In genomic region chr12:109154485-109155438, GRCh38 we compare ENCODE assay signal across 8 cellular contexts. TPM values are rescaled to one million over a fixed set of nuclear protein-coding genes. Genes with fewer than 3 reads are reported as not detected.
DNase-seq lines count a peak whose midpoint lies in the region; ATAC-seq and TF ChIP-seq lines count a peak whose summit lies in the region.

No MANE protein-coding gene starts in this region.

- H3K27me3 ChIP-seq in BJ (ENCODE audit: control insufficient read depth, insufficient read depth, low read length) (no peaks in the 10 kb centered on the region), esophagus squamous epithelium (no peaks in the 10 kb centered on the region), muscle layer of colon (ENCODE audit: control insufficient read depth in 1 of 2, insufficient read depth in 2 of 2, low read length in 2 of 2) (no peaks in the 10 kb centered on the region)

- peak overlapping the region; percentile 94 for H3K4me3 Mint-ChIP-seq in activated T-cell treated with anti-CD3 and anti-CD28 coated beads, Interleukin-2, amount 50 U/mL, for 4 hours

- peak; percentile 90 for ATAC-seq in GM19397 (IDR thresholded peaks at IDR 0.05; ENCODE audit: unreplicated experiment)
- peak; percentile 96 to 97 for ATAC-seq in activated T-cell treated with anti-CD3 and anti-CD28 coated beads, Interleukin-2, amount 50 U/mL, for 4 hours

- no peaks in the 10 kb centered on the region for H3K36me3 Mint-ChIP-seq in activated T-cell treated with anti-CD3 and anti-CD28 coated beads, Interleukin-2, amount 50 U/mL, for 4 hours (ENCODE audit: insufficient read depth)

- TF ChIP-seq CTCF in BJ (IDR thresholded peaks at IDR 0.05; ENCODE audit: insufficient read depth, low read depth, low read length) = no peak
- no peak for TF ChIP-seq CTCF in esophagus squamous epithelium (IDR thresholded peaks at IDR 0.05)

- H3K4me3 ChIP-seq in BJ (ENCODE audit: low read depth, low read length) = peak overlapping the region; percentile 57
- H3K4me3 ChIP-seq in esophagus squamous epithelium = peak overlapping the region; percentile 43 to 75 (median 58)
- H3K4me3 ChIP-seq in muscle layer of colon (ENCODE audit: low read depth in 1 of 2, low read length in 2 of 2) = peak overlapping the region; percentile 68 to 84

- peaks cover 4 to 65% (median 11%) of the 10 kb centered on the region in 3 donors for H3K4me1 ChIP-seq in esophagus squamous epithelium
- H3K4me1 ChIP-seq in muscle layer of colon (ENCODE audit: insufficient read depth, low read length) = peaks cover 56% of the 10 kb centered on the region

- H3K36me3 ChIP-seq in BJ (ENCODE audit: control insufficient read depth, insufficient read depth, low read length) (no peaks in the 10 kb centered on the region), esophagus squamous epithelium (no peaks in the 10 kb centered on the region), muscle layer of colon (ENCODE audit: insufficient read depth, low read length) (no peaks in the 10 kb centered on the region)

- H3K27ac ChIP-seq in esophagus squamous epithelium = peak overlapping the region; percentile 74 to 90 (median 86)
- peak overlapping the region; percentile 93 for H3K27ac ChIP-seq in muscle layer of colon (ENCODE audit: low read depth, low read length)

- peak in 2 of 4 donors; percentile 61 to 66 for TF ChIP-seq POLR2A in esophagus squamous epithelium (IDR thresholded peaks at IDR 0.05)

- H3K9me3 Mint-ChIP-seq in activated T-cell treated with anti-CD3 and anti-CD28 coated beads, Interleukin-2, amount 50 U/mL, for 4 hours = no peaks in the 10 kb centered on the region

- 3% methylated on average over 14 to 18 of the region's 61 CpGs for WGBS in esophagus squamous epithelium, 2 donors

- H3K4me1 Mint-ChIP-seq in activated T-cell treated with anti-CD3 and anti-CD28 coated beads, Interleukin-2, amount 50 U/mL, for 4 hours (ENCODE audit: low read depth) = peaks cover 13% of the 10 kb centered on the region

- POLR2A ChIA-PET in BJ (lab: Charles Lee) = interaction anchor here (0.6 kb wide), 4 partner anchors 290 to 777 kb away, joined by 5 to 7 read pairs (median 6); no protein-coding TSS in a partner anchor

- intact Hi-C loops in esophagus squamous epithelium (cut with DNase I) = no loop called here

- peaks cover 4% of the 10 kb centered on the region for H3K27me3 Mint-ChIP-seq in activated T-cell treated with anti-CD3 and anti-CD28 coated beads, Interleukin-2, amount 50 U/mL, for 4 hours (ENCODE audit: low read depth)

- DNase-seq in BJ (ENCODE audit: low read depth) (no peak), HT-29 (ENCODE audit: low spot score) (peak; percentile 58), OCI-M1 (lab: John Stamatoyannopoulos, UW) (peak; percentile 77), esophagus squamous epithelium (lab: John Stamatoyannopoulos, UW) (peak; percentile 13)
- peak; percentile 76 for DNase-seq in activated T-cell treated with anti-CD3 and anti-CD28 coated beads, Interleukin-2, amount 50 U/mL, for 4 hours
- DNase-seq in stimulated activated CD8-positive, alpha-beta memory T cell treated with anti-CD3 and anti-CD28 coated beads, Interleukin-4, amount 100 ng/mL, for 48 hours = peak; percentile 86

- H3K9me3 ChIP-seq in esophagus squamous epithelium (no peaks in the 10 kb centered on the region), muscle layer of colon (ENCODE audit: low read length) (no peaks in the 10 kb centered on the region)

- CTCF ChIA-PET in BJ (lab: Yijun Ruan, JAX) = interaction anchor here (2.0 kb wide), 1 partner anchor 43 kb away, joined by 4 read pairs; no protein-coding TSS in a partner anchor

- H3K9ac ChIP-seq in muscle layer of colon (ENCODE audit: low read length) = peak overlapping the region; percentile 89

RNA-seq across cellular contexts. Expression of gene ACACB, which starts 38.4 kb away (rescaled TPM):
- 1.1 and 1.7 TPM in 2 replicates for polyA plus RNA-seq in BJ (2011; rRNA removed)
- 2.4 and 4.7 TPM in 2 replicates for polyA minus RNA-seq in BJ (2011; rRNA and poly(A)+ RNA removed)
- 1.6 and 4.8 TPM in 2 replicates for total RNA-seq in HT-29 (2014; rRNA removed; shearing (Covaris generic))
- total RNA-seq in activated T-cell treated with anti-CD3 and anti-CD28 coated beads, Interleukin-2, amount 50 U/mL, for 4 hours = 1 to 10 TPM; 1.6 to 4.5 (median 3.8) TPM
- 10 to 100 TPM in 3 of 4 donors, 1 to 10 TPM in 1; 5.9 to 48.4 (median 27.3) TPM for total RNA-seq in esophagus squamous epithelium

RNA-seq across cellular contexts. Expression of gene UNG, which starts 57.4 kb away (rescaled TPM):
- polyA plus RNA-seq in BJ (2011; rRNA removed) = 10.4 and 11.7 TPM in 2 replicates
- 3.1 and 3.4 TPM in 2 replicates for polyA minus RNA-seq in BJ (2011; rRNA and poly(A)+ RNA removed)
- 134 and 158 TPM in 2 replicates for total RNA-seq in HT-29 (2014; rRNA removed; shearing (Covaris generic))
- total RNA-seq in activated T-cell treated with anti-CD3 and anti-CD28 coated beads, Interleukin-2, amount 50 U/mL, for 4 hours = 100 to 1,000 TPM in 2 of 3 donors, 10 to 100 TPM in 1; 91.9 to 134 (median 117) TPM
- 10 to 100 TPM; 28.0 to 43.1 (median 38.7) TPM for total RNA-seq in esophagus squamous epithelium
